11 cellular contexts compared by ENCODE assay signal in the genomic region with DNA sequence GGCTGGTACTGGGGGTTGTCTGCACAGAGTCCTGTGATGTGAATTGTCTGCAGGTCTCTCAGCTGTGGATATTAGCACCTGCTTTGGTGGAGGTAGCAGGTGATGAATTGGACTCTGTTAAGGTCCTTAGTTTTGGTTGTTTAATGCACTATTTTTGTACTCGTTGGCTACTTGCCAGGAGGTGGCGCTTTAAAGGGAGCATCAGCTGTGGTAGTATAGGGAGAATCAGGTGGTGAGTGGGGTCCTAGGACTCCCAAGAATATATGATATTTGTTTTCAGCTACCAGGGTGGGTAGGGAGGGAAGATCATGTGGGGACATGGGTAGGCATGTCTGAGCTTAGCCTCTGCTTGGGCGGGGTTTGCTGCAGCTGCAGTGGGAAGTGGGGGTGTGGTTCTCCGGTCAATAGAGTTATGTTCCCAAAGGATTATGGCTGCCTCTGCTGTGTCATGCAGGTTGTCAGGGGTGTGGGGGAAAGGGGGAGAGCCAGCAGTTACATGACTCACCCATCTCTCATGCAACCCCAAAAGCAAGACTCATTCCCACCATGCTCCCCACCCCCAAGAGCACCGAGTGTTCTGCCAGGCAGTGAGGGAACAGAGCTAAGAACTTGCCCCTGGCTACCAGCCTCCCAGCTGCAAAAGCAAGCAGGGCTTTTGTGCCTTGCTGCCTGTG. TPM values are rescaled to one million over a fixed set of nuclear protein-coding genes. Genes with fewer than 3 reads are reported as not detected.
DNase-seq lines count a peak whose midpoint lies in the region; ATAC-seq lines count a peak whose summit lies in the region.
"Had no signal": no experiment of that assay in that cellular context is flagged by ENCODE, and none has a peak within 500 bp of the region (broad histone marks: within the 10 kb centered on the region; RNA-seq: fewer than 3 reads in every experiment).

No MANE protein-coding gene starts in this region.

- H3K27ac ChIP-seq in caudate nucleus (ENCODE audit: low read depth, low read length), result peak overlapping the region; percentile 24
- H3K27ac ChIP-seq in skeletal muscle tissue (ENCODE audit: low read depth, low read length), result peak overlapping the region; percentile 16
- H3K27ac ChIP-seq: transverse colon had no signal

- no peak overlapping the region for H3K9ac ChIP-seq in skeletal muscle tissue (ENCODE audit: low read depth in 1 of 3, low read length in 3 of 3)

- H3K27me3 ChIP-seq in skeletal muscle tissue (ENCODE audit: control insufficient read depth in 3 of 3, insufficient read depth in 3 of 3, low read length in 3 of 3) (no peaks in the 10 kb centered on the region), H7 (ENCODE audit: control insufficient read depth, insufficient read depth, low read length) (no peaks in the 10 kb centered on the region)
- H3K27me3 ChIP-seq: transverse colon had no signal

- no peak for ATAC-seq in left colon
- ATAC-seq: effector memory CD8-positive, alpha-beta T cell had no signal

- H3K4me3 ChIP-seq in skeletal muscle tissue (ENCODE audit: low read length in 3 of 3) (peak overlapping the region; percentile 15 to 34 (median 33)), H7 (ENCODE audit: insufficient read depth, low read depth, low read length) (no peak overlapping the region)
- H3K4me3 ChIP-seq: transverse colon had no signal

- H3K36me3 ChIP-seq in skeletal muscle tissue (ENCODE audit: control insufficient read depth in 3 of 3, insufficient read depth in 3 of 3, low read length in 3 of 3) (no peaks in the 10 kb centered on the region), H7 (replicated peaks; ENCODE audit: control insufficient read depth, insufficient read depth, low read length) (no peaks in the 10 kb centered on the region)
- H3K36me3 ChIP-seq: transverse colon had no signal

- no peaks in the 10 kb centered on the region for H3K9me3 ChIP-seq in skeletal muscle tissue (ENCODE audit: control insufficient read depth in 3 of 3, low read length in 3 of 3)
- H3K9me3 ChIP-seq: transverse colon had no signal

- DNase-seq in NCI-H2227 (lab: John Stamatoyannopoulos, UW; ENCODE audit: unreplicated experiment) (peak; percentile 57), NCI-H2227 treated with DMSO at 0.1 percent for 48 hours (lab: John Stamatoyannopoulos, UW) (no peak), NCI-H226 (peak; percentile 22), caudate nucleus (lab: John Stamatoyannopoulos, UW) (peak in 33 of 61 donors; percentile 4 to 81 (median 42)), H7 (no peak), left colon (no peak), NCI-H524 treated with DMSO at 0.1 percent for 48 hours (lab: John Stamatoyannopoulos, UW) (no peak)
- DNase-seq: activated effector memory CD4-positive, alpha-beta T cell treated with Interleukin-2 at 50 U/mL for 16 hours; effector memory CD8-positive, alpha-beta T cell; transverse colon had no signal

- H3K4me1 ChIP-seq in skeletal muscle tissue (ENCODE audit: control insufficient read depth in 3 of 3, insufficient read depth in 3 of 3, low read length in 3 of 3), result peaks cover 3 to 5% (median 4%) of the 10 kb centered on the region in 3 donors
- H3K4me1 ChIP-seq: transverse colon had no signal

- intact Hi-C loops in left colon (cut with DNase I, micrococcal nuclease), result no loop called here

RNA-seq across cellular contexts. Expression of a gene that starts 53.7 kb away (rescaled TPM):
- total RNA-seq in skeletal muscle tissue (6.3 TPM), left colon (1 to 10 TPM; 3.9 TPM)
- 0.97 and 3.9 TPM in 2 replicates for total RNA-seq in H7 (2014; rRNA removed; shearing (Covaris generic))

RNA-seq across cellular contexts. Expression of a gene that starts 55.2 kb away (rescaled TPM):
- total RNA-seq in skeletal muscle tissue (5.7 TPM), left colon (1 to 10 TPM; 6.3 to 6.6 TPM)
- total RNA-seq in H7 (2014; rRNA removed; shearing (Covaris generic)), result 0.35 and 0.81 TPM in 2 replicates

Comparison
In these comparisons a context has a peak if more than half of its experiments do, and no peak if none do; other contexts are left out.
1. DNase-seq: peak in NCI-H2227 (single experiment), NCI-H226 (single experiment) and caudate nucleus (33 of 61); none in NCI-H2227 treated with DMSO at 0.1 percent for 48 hours (single experiment), H7 (single experiment), left colon (0 of 2) and NCI-H524 treated with DMSO at 0.1 percent for 48 hours (single experiment).